Comparison of ENCODE assay signal across 30 cellular contexts in genomic region chr1:224801761-224802490, GRCh38.
DNase-seq lines count a peak whose midpoint lies in the region; ATAC-seq, FAIRE-seq and TF ChIP-seq lines count a peak whose summit lies in the region.
"Had no signal": no experiment of that assay in that cellular context is flagged by ENCODE, and none has a peak within 500 bp of the region (broad histone marks: within the 10 kb centered on the region; RNA-seq: fewer than 3 reads in every experiment).

No MANE protein-coding gene starts in this region.

- POLR2A ChIA-PET in WTC11 (lab: Charles Lee): no interaction called here

- H3K27me3 Mint-ChIP-seq in WTC11 (ENCODE audit: low read depth): peaks cover 5% of the 10 kb centered on the region

- H3K4me3 ChIP-seq in HUES48 (ENCODE audit: low read depth, low read length): no peak overlapping the region
- no peak overlapping the region for H3K4me3 ChIP-seq in aorta (ENCODE audit: low read length in 2 of 2)
- H3K4me3 ChIP-seq: body of pancreas, dorsolateral prefrontal cortex, left ventricle myocardium inferior, prostate gland, sigmoid colon, SK-N-MC had no signal

- no peak overlapping the region for H3K9ac ChIP-seq in HUES48 (ENCODE audit: low read depth, low read length)

- CTCF ChIA-PET in WTC11 (lab: Charles Lee): interaction anchor here (0.6 to 1.2 kb wide), 3 partner anchors 50 to 121 kb away, joined by 3 to 4 read pairs (median 3); no protein-coding TSS in a partner anchor

- DNase-seq in COLO829 (ENCODE audit: low spot score): peak; percentile 26
- DNase-seq in GM12892 (ENCODE audit: insufficient read length): no peak
- no peak for DNase-seq in WTC11 (ENCODE audit: low spot score)
- no peak for DNase-seq in midbrain (lab: John Stamatoyannopoulos, UW)
- no peak for DNase-seq in aorta
- DNase-seq in NCI-H526 (lab: John Stamatoyannopoulos, UW): no peak
- DNase-seq: activated CD4-positive, CD25-positive, alpha-beta regulatory T cell treated with anti-CD3 and anti-CD28 coated beads, Interleukin-2, amount 50 U/mL, for 72 hours; activated naive CD4-positive, alpha-beta T cell; activated T-cell treated with anti-CD3 and anti-CD28 coated beads, Interleukin-2, amount 50 U/mL, for 4 hours; body of pancreas; Calu3; cerebellar nuclear complex; dorsolateral prefrontal cortex; EL; H7; Kasumi-1; left ventricle myocardium inferior; NCI-H345; sigmoid colon; stimulated activated CD4-positive, alpha-beta T cell treated with anti-CD3 and anti-CD28 coated beads, Interleukin-4, amount 100 ng/mL, for 24 hours; substantia nigra had no signal

- H3K36me3 Mint-ChIP-seq in WTC11: 0 out of 2 replicates have a peak, but pooled peaks cover 8% of the 10 kb centered on the region
- H3K36me3 Mint-ChIP-seq: stimulated activated effector memory CD8-positive, alpha-beta T cell treated with anti-CD3 and anti-CD28 coated beads, Interleukin-12 subunit alpha, Interleukin-12 subunit beta, amount 100 ng/mL, for 72 hours; type B pancreatic cell had no signal

- TF ChIP-seq CTCF in WTC11 (IDR thresholded peaks at IDR 0.05): no peak

- 68 to 72% methylated on average over 2 of the region's 2 CpGs for WGBS in aorta, 2 donors

- no peak overlapping the region for H3K4me3 Mint-ChIP-seq in WTC11
- H3K4me3 Mint-ChIP-seq: activated T-cell treated with anti-CD3 and anti-CD28 coated beads, Interleukin-2, amount 50 U/mL, for 4 hours; stimulated activated effector memory CD8-positive, alpha-beta T cell treated with anti-CD3 and anti-CD28 coated beads, Interleukin-12 subunit alpha, Interleukin-12 subunit beta, amount 100 ng/mL, for 72 hours; T-helper 1 cell treated with Interleukin-12 subunit alpha and Interleukin-12 subunit beta and Interleukin-4 antibody, amounts not matched to agents 30 μg/mL and 1 μg/mL, for 36 hours; type B pancreatic cell had no signal

- H3K27ac Mint-ChIP-seq in WTC11: no peak overlapping the region; the same call in 1 of the 2 replicates
- H3K27ac Mint-ChIP-seq: stimulated activated effector memory CD8-positive, alpha-beta T cell treated with anti-CD3 and anti-CD28 coated beads, Interleukin-12 subunit alpha, Interleukin-12 subunit beta, amount 100 ng/mL, for 72 hours; T-helper 1 cell treated with Interleukin-12 subunit alpha and Interleukin-12 subunit beta and Interleukin-4 antibody, amounts not matched to agents 30 μg/mL and 1 μg/mL, for 36 hours; type B pancreatic cell had no signal

- ATAC-seq in WTC11: peak; percentile 72
- no peak for ATAC-seq in aorta (ENCODE audit: low FRiP score)
- ATAC-seq: activated T-cell treated with anti-CD3 and anti-CD28 coated beads, Interleukin-2, amount 50 U/mL, for 4 hours; body of pancreas; stimulated activated effector memory CD8-positive, alpha-beta T cell treated with anti-CD3 and anti-CD28 coated beads, Interleukin-12 subunit alpha, Interleukin-12 subunit beta, amount 100 ng/mL, for 72 hours had no signal

- no peaks in the 10 kb centered on the region for H3K9me3 ChIP-seq in HUES48 (ENCODE audit: control insufficient read depth, insufficient read depth, low read length)
- no peaks in the 10 kb centered on the region for H3K9me3 ChIP-seq in aorta (ENCODE audit: control insufficient read depth, low read length)
- H3K9me3 ChIP-seq: body of pancreas, left ventricle myocardium inferior, neutrophil, prostate gland, sigmoid colon had no signal

- H3K27me3 ChIP-seq in HUES48 (ENCODE audit: control insufficient read depth, insufficient read depth, low read length): no peaks in the 10 kb centered on the region
- no peaks in the 10 kb centered on the region for H3K27me3 ChIP-seq in aorta (ENCODE audit: control insufficient read depth in 1 of 2, insufficient read depth in 2 of 2, low read length in 1 of 2)
- H3K27me3 ChIP-seq: body of pancreas, dorsolateral prefrontal cortex, neutrophil, sigmoid colon had no signal

- intact Hi-C loops in aorta (cut with DNase I): no loop called here

- peak; percentile 82 for FAIRE-seq in GM12892 (lab: Jason Lieb, UNC)
- FAIRE-seq: islet of Langerhans had no signal

- peaks cover 11% of the 10 kb centered on the region for H3K9me3 Mint-ChIP-seq in WTC11
- H3K9me3 Mint-ChIP-seq: activated T-cell treated with anti-CD3 and anti-CD28 coated beads, Interleukin-2, amount 50 U/mL, for 4 hours; stimulated activated effector memory CD8-positive, alpha-beta T cell treated with anti-CD3 and anti-CD28 coated beads, Interleukin-12 subunit alpha, Interleukin-12 subunit beta, amount 100 ng/mL, for 72 hours; T-helper 1 cell treated with Interleukin-12 subunit alpha and Interleukin-12 subunit beta and Interleukin-4 antibody, amounts not matched to agents 30 μg/mL and 1 μg/mL, for 36 hours; type B pancreatic cell had no signal

- H3K4me1 ChIP-seq in HUES48 (ENCODE audit: control insufficient read depth, insufficient read depth, low read length) (peaks cover 23% of the 10 kb centered on the region), aorta (ENCODE audit: control insufficient read depth in 1 of 2, insufficient read depth in 2 of 2, low read length in 2 of 2) (no peaks in the 10 kb centered on the region)
- H3K4me1 ChIP-seq: body of pancreas, left ventricle myocardium inferior, prostate gland, sigmoid colon had no signal

- peak overlapping the region; percentile 60 for H3K27ac ChIP-seq in HUES48 (ENCODE audit: low read depth, low read length)
- H3K27ac ChIP-seq in aorta (ENCODE audit: low read depth in 1 of 2, low read length in 2 of 2): no peak overlapping the region
- H3K27ac ChIP-seq: body of pancreas, C4-2B, left ventricle myocardium inferior, neutrophil, prostate gland, sigmoid colon, SK-N-MC had no signal

- H3K4me1 Mint-ChIP-seq in WTC11: peaks cover 30% of the 10 kb centered on the region
- H3K4me1 Mint-ChIP-seq: stimulated activated effector memory CD8-positive, alpha-beta T cell treated with anti-CD3 and anti-CD28 coated beads, Interleukin-12 subunit alpha, Interleukin-12 subunit beta, amount 100 ng/mL, for 72 hours had no signal

- TF ChIP-seq POLR2A in GM12892 (IDR thresholded peaks at IDR 0.05; ENCODE audit: low read depth, low read length): no peak

- H3K36me3 ChIP-seq in HUES48 (ENCODE audit: control insufficient read depth, insufficient read depth, low read length) (no peaks in the 10 kb centered on the region), aorta (ENCODE audit: control insufficient read depth in 1 of 2, insufficient read depth in 2 of 2, low read length in 1 of 2) (no peaks in the 10 kb centered on the region)
- H3K36me3 ChIP-seq: left ventricle myocardium inferior, neutrophil, prostate gland, sigmoid colon had no signal

TF ChIP-seq in WTC11, 78 proteins besides CTCF, POLR2A, EP300 and RAD21:
- TF ChIP-seq ZNF423 (CRISPR knock-in tag; IDR thresholded peaks at IDR 0.05) (peak; percentile 7; the same call in 1 of the 2 replicates), ERG (CRISPR knock-in tag; IDR thresholded peaks at IDR 0.05) (no peak)
